ENCODE assay signal across 14 cellular contexts in the genomic region with DNA sequence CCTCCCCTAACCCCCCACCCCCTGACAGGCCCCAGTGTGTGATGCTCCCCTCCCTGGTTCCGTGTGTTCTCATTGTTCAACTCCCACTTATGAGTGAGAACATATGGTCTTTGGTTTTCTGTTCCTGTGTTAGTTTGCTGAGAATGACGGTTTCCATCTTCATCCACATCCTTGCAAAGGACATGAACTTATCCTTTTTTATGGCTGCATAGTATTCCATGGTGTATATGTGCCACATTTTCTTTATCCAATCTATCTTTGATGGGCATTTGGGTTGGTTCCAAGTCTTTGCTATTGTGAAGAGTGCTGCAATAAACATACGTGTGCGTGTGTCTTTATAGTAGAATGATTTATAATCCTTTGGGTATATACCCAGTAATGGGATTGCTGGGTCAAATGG. TPM values are rescaled to one million over a fixed set of nuclear protein-coding genes. Genes with fewer than 3 reads are reported as not detected.
"Had no signal": no experiment of that assay in that cellular context is flagged by ENCODE, and none has a peak within 500 bp of the region (broad histone marks: within the 10 kb centered on the region; RNA-seq: fewer than 3 reads in every experiment).

No MANE protein-coding gene starts in this region.

RNA-seq across cellular contexts. Expression of gene CDX4, which starts 45.3 kb away (rescaled TPM):
- total RNA-seq: stomach, subcutaneous adipose tissue, temporal lobe, thoracic aorta, thyroid gland, tibial nerve, transverse colon, upper lobe of left lung, upper lobe of right lung, ureter, urinary bladder, uterus, vagina had no signal
- polyA plus RNA-seq: stomach, thymus, urinary bladder had no signal
